ENCODE assay signal across 26 cellular contexts in the genomic region with DNA sequence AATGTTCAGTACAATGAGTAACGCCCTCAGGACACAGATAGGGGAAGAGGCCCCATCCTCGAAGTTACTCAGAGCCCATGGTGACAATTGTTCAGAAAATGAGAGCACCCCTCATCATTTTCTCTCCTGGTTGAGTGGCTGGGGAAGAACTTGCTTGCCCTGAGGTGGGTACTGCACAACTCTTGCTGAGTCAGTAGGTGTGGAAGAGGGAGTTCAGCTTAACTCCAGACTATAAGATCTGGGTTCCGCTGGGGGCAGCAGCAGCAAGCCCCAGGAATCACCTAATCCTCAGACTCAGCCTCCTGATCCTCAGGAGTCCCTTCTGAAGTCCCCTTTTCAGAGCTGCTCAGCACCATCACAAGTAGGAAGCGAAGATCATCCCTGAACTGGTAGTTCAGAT.
DNase-seq lines count a peak whose midpoint lies in the region; ATAC-seq, FAIRE-seq and TF ChIP-seq lines count a peak whose summit lies in the region.
"Had no signal": no experiment of that assay in that cellular context is flagged by ENCODE, and none has a peak within 500 bp of the region (broad histone marks: within the 10 kb centered on the region; RNA-seq: fewer than 3 reads in every experiment).

No MANE protein-coding gene starts in this region.

- H3K36me3 Mint-ChIP-seq in neural crest cell (ENCODE audit: low read depth), result peaks cover 5% of the 10 kb centered on the region
- H3K36me3 Mint-ChIP-seq: CD14-positive monocyte; CD8-positive, alpha-beta memory T cell; IgD-negative memory B cell had no signal

- H3K9me1 ChIP-seq in K562 (ENCODE audit: control insufficient read depth, insufficient read depth, low read length), result no peaks in the 10 kb centered on the region

- in situ Hi-C loops in K562 (cut with MboI) (no loop called here), HepG2 (cut with HindIII; ENCODE audit: extremely low pct_ligation_motif_present, low pct_unique_long_range_greater_than_20kb) (no loop called here)

- H3K36me3 ChIP-seq in K562 (ENCODE audit: control insufficient read depth, insufficient read depth, low read length) (no peaks in the 10 kb centered on the region), HepG2 (replicated peaks in 1 of 2; ENCODE audit: control insufficient read depth in 1 of 2, insufficient read depth in 2 of 2, low read length in 2 of 2) (peaks cover 0 to 2% of the 10 kb centered on the region in 2 experiments; a peak in 1 of 5 replicates)
- H3K36me3 ChIP-seq: BE2C had no signal

- H3K9ac ChIP-seq in K562 (ENCODE audit: insufficient read depth in 1 of 2, low read depth in 2 of 2, low read length in 2 of 2) (no peak overlapping the region), HepG2 (ENCODE audit: insufficient read depth, low read depth, low read length) (no peak overlapping the region)

- TF ChIP-seq RAD21 in K562 (CRISPR knock-in tag; conservative IDR thresholded peaks at IDR 0.05 in 1 of 2, IDR thresholded peaks at IDR 0.05 in 1 of 2), result no peak
- TF ChIP-seq RAD21 in HepG2 (CRISPR knock-in tag; IDR thresholded peaks at IDR 0.05), result no peak

- BruUV-seq in K562 (replicated peaks; lab: Mats Ljungman, UMichigan), result no TSS peak
- BruUV-seq in HepG2 (replicated peaks; lab: Mats Ljungman, UMichigan), result no TSS peak

- no peaks in the 10 kb centered on the region for H3K4me1 ChIP-seq in K562 (replicated peaks in 1 of 2; ENCODE audit: control insufficient read depth in 2 of 2, insufficient read depth in 2 of 2, low read length in 2 of 2)
- 0 out of 2 replicates have a peak, but pooled peaks cover 6% of the 10 kb centered on the region for H3K4me1 ChIP-seq in HepG2 (ENCODE audit: insufficient read depth, low read length)
- H3K4me1 ChIP-seq: BE2C had no signal

- TF ChIP-seq EP300 in K562 (IDR thresholded peaks at IDR 0.05; ENCODE audit: low read length) (no peak), HepG2 (IDR thresholded peaks at IDR 0.05; ENCODE audit: low read depth in 2 of 2, low read length in 2 of 2) (no peak), HepG2 (CRISPR knock-in tag; IDR thresholded peaks at IDR 0.05; ENCODE audit: borderline replicate concordance) (no peak)

- 0% methylated on average over 4 of the region's 4 CpGs for WGBS in K562 (ENCODE audit: insufficient coverage, low coverage, missing lambda C conversion rate)
- 77% methylated on average over 3 of the region's 4 CpGs for WGBS in HepG2 (ENCODE audit: low lambda C conversion rate)

- TF ChIP-seq CTCF in K562 (IDR thresholded peaks at IDR 0.05 in 2 of 3, conservative IDR thresholded peaks at IDR 0.05 in 1 of 3; ENCODE audit: insufficient read depth in 2 of 3, low read depth in 1 of 3, low read length in 3 of 3) (peak; percentile 7 to 12 (median 11); a peak in 1 of 6 replicates), neural crest cell (conservative IDR thresholded peaks at IDR 0.05) (no peak), HepG2 (CRISPR knock-in tag; IDR thresholded peaks at IDR 0.05) (no peak)

- H3K27ac Mint-ChIP-seq in neural crest cell (ENCODE audit: unreplicated experiment), result peak overlapping the region; percentile 57
- H3K27ac Mint-ChIP-seq: CD14-positive monocyte; CD8-positive, alpha-beta memory T cell; IgD-negative memory B cell had no signal

- H2AFZ ChIP-seq in K562 (ENCODE audit: low read depth, low read length), result no peak overlapping the region
- no peak overlapping the region for H2AFZ ChIP-seq in HepG2 (ENCODE audit: low read length)
- H2AFZ ChIP-seq: PC-9 had no signal

- H3K27me3 ChIP-seq in K562 (ENCODE audit: control insufficient read depth in 2 of 2, insufficient read depth in 2 of 2, low read length in 2 of 2), result peaks cover 0 to 14% of the 10 kb centered on the region in 2 experiments; a peak in 2 of 5 replicates
- H3K27me3 ChIP-seq in HepG2 (ENCODE audit: control insufficient read depth in 1 of 2, insufficient read depth in 2 of 2, low read length in 2 of 2), result no peaks in the 10 kb centered on the region
- H3K27me3 ChIP-seq: BE2C had no signal

- H3K79me2 ChIP-seq in K562 (ENCODE audit: control insufficient read depth, insufficient read depth, low read length) (no peaks in the 10 kb centered on the region), HepG2 (ENCODE audit: insufficient read depth, low read length) (no peaks in the 10 kb centered on the region)

- H3K9me3 ChIP-seq in K562 (replicated peaks; ENCODE audit: control insufficient read depth, insufficient read depth, low read depth, low read length) (no peaks in the 10 kb centered on the region), HepG2 (ENCODE audit: low read length) (no peaks in the 10 kb centered on the region)
- H3K9me3 ChIP-seq: BE2C had no signal

- no peak overlapping the region for H3K4me3 Mint-ChIP-seq in neural crest cell
- H3K4me3 Mint-ChIP-seq: CD14-positive monocyte; CD8-positive, alpha-beta memory T cell; IgD-negative memory B cell had no signal

- H3K27ac ChIP-seq in K562 (ENCODE audit: extremely low read depth, low read depth, low read length) (no peak overlapping the region), HepG2 (ENCODE audit: extremely low read length, insufficient read depth, low read length) (no peak overlapping the region)
- H3K27ac ChIP-seq: PC-9 had no signal

- ATAC-seq in K562, result peak; percentile 66
- no peak for ATAC-seq in GM19452 (IDR thresholded peaks at IDR 0.05; ENCODE audit: unreplicated experiment)
- no peak for ATAC-seq in HepG2

- CTCF ChIA-PET in K562 (lab: Yijun Ruan, JAX; ENCODE audit: low intra/inter-chr PET ratio) (no interaction called here), HepG2 (lab: Yijun Ruan, JAX; ENCODE audit: low intra/inter-chr PET ratio, low total read pairs) (no interaction called here)

- peaks cover 21% of the 10 kb centered on the region for H3K4me1 Mint-ChIP-seq in neural crest cell
- H3K4me1 Mint-ChIP-seq: CD14-positive monocyte; CD8-positive, alpha-beta memory T cell; IgD-negative memory B cell had no signal

- peak; percentile 7 for DNase-seq in EL
- DNase-seq in M059J (ENCODE audit: low read depth), result peak; percentile 31
- DNase-seq in K562 (ENCODE audit: extremely low read depth in 1 of 4, low spot score in 3 of 4), result peak in 1 of 4 experiments; percentile 6
- no peak for DNase-seq in neural crest cell (ENCODE audit: low read depth, low spot score)
- no peak for DNase-seq in activated naive CD4-positive, alpha-beta T cell (lab: John Stamatoyannopoulos, UW)
- no peak for DNase-seq in HepG2 (ENCODE audit: low spot score)
- DNase-seq: 8988T; ACHN; BE2C; CD8-positive, alpha-beta memory T cell; DMS 273 treated with DMSO at 0.1 percent for 48 hours; DMS79 treated with DMSO at 0.1 percent for 48 hours; GOT3; HCEC 1CT; NCI-H1092 treated with DMSO at 0.1 percent for 48 hours; NCI-H1436; NCI-H187; NCI-H2081 treated with DMSO at 0.1 percent for 48 hours; NCI-H2171; NCI-H226; NCI-H510A; PC-9; SHP77 treated with DMSO at 0.1 percent for 48 hours had no signal

- H3K9me3 Mint-ChIP-seq in neural crest cell, result no peaks in the 10 kb centered on the region

- H3K27me3 Mint-ChIP-seq in neural crest cell (ENCODE audit: low read depth), result no peaks in the 10 kb centered on the region

- intact Hi-C loops in K562 (cut with micrococcal nuclease) (no loop called here), HepG2 (cut with micrococcal nuclease; ENCODE audit: unreplicated experiment) (no loop called here)

- no peaks in the 10 kb centered on the region; the same call in 1 of the 2 replicates for H4K20me1 ChIP-seq in K562 (replicated peaks; ENCODE audit: control insufficient read depth, insufficient read depth, low read length)
- no peaks in the 10 kb centered on the region for H4K20me1 ChIP-seq in HepG2 (ENCODE audit: insufficient read depth, low read length)

- POLR2A ChIA-PET in K562 (lab: Yijun Ruan, JAX) (no interaction called here), HepG2 (lab: Yijun Ruan, JAX) (no interaction called here)

- FAIRE-seq in K562 (lab: Jason Lieb, UNC) (no peak), HepG2 (lab: Jason Lieb, UNC) (no peak)

- H3K4me3 ChIP-seq in K562, result no peak overlapping the region
- no peak overlapping the region for H3K4me3 ChIP-seq in HepG2 (replicated peaks in 1 of 3; ENCODE audit: insufficient read depth in 1 of 3, low read depth in 2 of 3, low read length in 3 of 3)
- H3K4me3 ChIP-seq: PC-9 had no signal

- TF ChIP-seq POLR2A in K562 (conservative IDR thresholded peaks at IDR 0.05) (no peak), HepG2 (IDR thresholded peaks at IDR 0.05; ENCODE audit: insufficient read depth in 1 of 2, low read depth in 2 of 2, low read length in 2 of 2) (no peak)

- H3K4me2 ChIP-seq in K562 (ENCODE audit: insufficient read depth, low read length), result no peak overlapping the region
- H3K4me2 ChIP-seq in HepG2 (ENCODE audit: low read depth, low read length), result no peak overlapping the region
- H3K4me2 ChIP-seq: PC-9 had no signal

TF ChIP-seq in K562, 482 proteins besides CTCF, POLR2A, EP300 and RAD21:
- TF ChIP-seq GABPB1 (CRISPR knock-in tag; IDR thresholded peaks at IDR 0.05), result no peak
- no peak for TF ChIP-seq GATA2 (CRISPR knock-in tag; IDR thresholded peaks at IDR 0.05)
- TF ChIP-seq ZNF589 (CRISPR knock-in tag; IDR thresholded peaks at IDR 0.05; ENCODE audit: low read depth), result no peak
- peak; percentile 27; the same call in 1 of the 2 replicates for TF ChIP-seq C11orf30 (IDR thresholded peaks at IDR 0.05; ENCODE audit: low read depth)
- TF ChIP-seq ZNF384 (IDR thresholded peaks at IDR 0.05; ENCODE audit: low read depth, low read length), result no peak

TF ChIP-seq in HepG2, 621 proteins besides CTCF, POLR2A, EP300 and RAD21:
- no peak for TF ChIP-seq ZNF451 (CRISPR knock-in tag; IDR thresholded peaks at IDR 0.05)
- 0 out of 4 replicates have a peak, but pooled peaks of 1 of the 2 experiments have one; percentile 1 for TF ChIP-seq MAFK (conservative IDR thresholded peaks at IDR 0.05 in 1 of 2, IDR thresholded peaks at IDR 0.05 in 1 of 2; ENCODE audit: low read length in 2 of 2)
- TF ChIP-seq MEIS2 (CRISPR knock-in tag; IDR thresholded peaks at IDR 0.05), result no peak
TF ChIP-seq in HepG2: peak in this region for 1.

Comparison
In these comparisons a context has a peak if more than half of its experiments do, and no peak if none do; other contexts are left out.
1. DNase-seq: peak in EL (single experiment) and M059J (single experiment); none in neural crest cell (single experiment), activated naive CD4-positive, alpha-beta T cell (0 of 4) and HepG2 (single experiment).
2. CTCF ChIP-seq: peak in K562 (3 of 3); none in neural crest cell (single experiment) and HepG2 (single experiment).